ENCODE assay signal across 1 cellular context in genomic region chr7:22564511-22565045, GRCh38.
TF ChIP-seq lines count a peak whose summit lies in the region.

No MANE protein-coding gene starts in this region.

TF ChIP-seq in GM12878, 131 proteins besides CTCF, POLR2A, EP300 and RAD21 (continued from another document):
- no peak for TF ChIP-seq E4F1 (IDR thresholded peaks at IDR 0.05; ENCODE audit: borderline replicate concordance, partially characterized antibody)
- no peak for TF ChIP-seq RBBP5 (conservative IDR thresholded peaks at IDR 0.05)
- no peak for TF ChIP-seq POLR2AphosphoS5 (IDR thresholded peaks at IDR 0.05; ENCODE audit: low read length)
- TF ChIP-seq KAT2A (conservative IDR thresholded peaks at IDR 0.05; ENCODE audit: control insufficient read depth, low read depth, low read length), result no peak
- no peak for TF ChIP-seq EZH2 (IDR thresholded peaks at IDR 0.05; ENCODE audit: borderline replicate concordance, control insufficient read depth, low read depth, low read length)
- TF ChIP-seq NR2C2 (IDR thresholded peaks at IDR 0.05; ENCODE audit: borderline replicate concordance, control insufficient read depth, insufficient read length, low read depth), result no peak
- no peak for TF ChIP-seq STAT1 (conservative IDR thresholded peaks at IDR 0.05)
- no peak for TF ChIP-seq SPI1 (IDR thresholded peaks at IDR 0.05; ENCODE audit: borderline replicate concordance, insufficient read depth, low read depth, low read length)
- no peak for TF ChIP-seq ATF2 (IDR thresholded peaks at IDR 0.05; ENCODE audit: low read length)
